Comparison of ENCODE assay signal across 10 cellular contexts in the genomic region with DNA sequence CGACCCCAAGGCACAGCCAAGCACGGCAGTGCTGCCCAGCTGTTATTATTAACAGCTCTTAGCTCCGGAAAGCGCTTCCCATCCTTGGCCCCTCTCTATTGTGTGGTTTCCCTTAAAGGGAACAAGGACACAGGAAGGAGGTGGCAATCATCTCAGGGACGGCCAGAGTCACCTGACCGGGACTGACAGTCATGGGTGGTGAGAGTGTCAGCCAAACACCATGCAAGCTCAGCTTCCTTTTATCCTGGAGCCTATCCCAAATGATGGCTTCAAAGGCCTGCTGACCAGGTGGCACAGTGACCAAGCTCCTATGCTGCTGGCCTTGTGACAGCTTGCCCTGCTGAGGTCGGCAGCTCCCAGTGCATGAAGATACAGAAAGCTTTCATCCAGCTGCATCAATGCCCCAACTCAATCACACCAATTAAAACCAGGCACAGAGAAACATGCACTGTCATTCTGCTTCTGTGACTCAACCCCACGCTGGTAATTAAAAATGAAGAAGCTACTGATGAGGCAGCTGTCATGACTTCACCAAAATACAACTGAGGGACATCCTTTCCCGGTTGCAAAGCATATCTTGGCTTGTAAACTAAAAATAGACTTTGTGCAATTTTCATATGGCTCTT. TPM values are rescaled to one million over a fixed set of nuclear protein-coding genes. Genes with fewer than 3 reads are reported as not detected.
A peak's percentile ranks its signal among the peaks of the same experiment; 100 is the strongest.
DNase-seq lines count a peak whose midpoint lies in the region; ATAC-seq and TF ChIP-seq lines count a peak whose summit lies in the region.
"Had no signal": no experiment of that assay in that cellular context is flagged by ENCODE, and none has a peak within 500 bp of the region (broad histone marks: within the 10 kb centered on the region; RNA-seq: fewer than 3 reads in every experiment).

No MANE protein-coding gene starts in this region.

- no peaks in the 10 kb centered on the region for H3K36me3 ChIP-seq in lower lobe of right lung

- peak; percentile 22 to 46 for ATAC-seq in lower lobe of right lung
- ATAC-seq in HG03520 (IDR thresholded peaks at IDR 0.05; ENCODE audit: unreplicated experiment), result no peak
- ATAC-seq in HG03108 (IDR thresholded peaks at IDR 0.05; ENCODE audit: unreplicated experiment), result no peak

- H3K4me1 ChIP-seq in lower lobe of right lung, result peaks cover 33% of the 10 kb centered on the region

- no peaks in the 10 kb centered on the region for H3K9me3 ChIP-seq in lower lobe of right lung

- no peaks in the 10 kb centered on the region for H3K27me3 ChIP-seq in lower lobe of right lung (ENCODE audit: low read depth)

- H3K4me3 ChIP-seq in lower lobe of right lung, result no peak overlapping the region
- H3K4me3 ChIP-seq: lung had no signal

- H3K27ac ChIP-seq in cingulate gyrus (ENCODE audit: low read depth, low read length) (peak overlapping the region; percentile 91), lower lobe of right lung (no peak overlapping the region)

- in situ Hi-C loops in GM13977 (cut with MboI; ENCODE audit: low pct_unique_long_range_greater_than_20kb, low sequenced_read_pairs, unreplicated experiment), result no loop called here

- DNase-seq in AG20443 (ENCODE audit: low spot score) (peak; percentile 55), Kasumi-1 (lab: John Stamatoyannopoulos, UW) (peak; percentile 73 to 77), lower lobe of right lung (no peak), GM13977 (ENCODE audit: low spot score) (no peak), LoVo (ENCODE audit: low spot score) (no peak)
- DNase-seq: NCI-H2081 had no signal

- TF ChIP-seq CTCF in lower lobe of right lung (IDR thresholded peaks at IDR 0.05) (no peak), GM13977 (IDR thresholded peaks at IDR 0.05; ENCODE audit: extremely low read depth, insufficient read depth, missing control alignments) (no peak)

- intact Hi-C loops in lower lobe of right lung (cut with DNase I), result no loop called here

RNA-seq across cellular contexts. Expression of gene PCSK6, which starts 34.1 kb away (rescaled TPM):
- total RNA-seq in lower lobe of right lung, result 12.3 TPM

Comparison
In these comparisons a context has a peak if more than half of its experiments do, and no peak if none do; other contexts are left out.
1. DNase-seq: peak in AG20443 (single experiment) and Kasumi-1 (2 of 2); none in lower lobe of right lung (single experiment), GM13977 (single experiment) and LoVo (single experiment).
2. ATAC-seq: peak in lower lobe of right lung (2 of 2); none in HG03520 (single experiment) and HG03108 (single experiment).